Comparison of ENCODE assay signal across 18 cellular contexts in genomic region chr22:28892175-28892731, GRCh38. TPM values are rescaled to one million over a fixed set of nuclear protein-coding genes. Genes with fewer than 3 reads are reported as not detected.
DNase-seq lines count a peak whose midpoint lies in the region; ATAC-seq, FAIRE-seq and TF ChIP-seq lines count a peak whose summit lies in the region.
"Had no signal": no experiment of that assay in that cellular context is flagged by ENCODE, and none has a peak within 500 bp of the region (broad histone marks: within the 10 kb centered on the region; RNA-seq: fewer than 3 reads in every experiment).

No MANE protein-coding gene starts in this region.

- no peaks in the 10 kb centered on the region for H3K36me3 Mint-ChIP-seq in activated T-cell treated with anti-CD3 and anti-CD28 coated beads, Interleukin-2, amount 50 U/mL, for 24 hours (ENCODE audit: low read depth)
- no peaks in the 10 kb centered on the region for H3K36me3 Mint-ChIP-seq in activated T-cell treated with anti-CD3 and anti-CD28 coated beads, Interleukin-2, amount 50 U/mL, for 72 hours (ENCODE audit: insufficient read depth in 2 of 2)
- H3K36me3 Mint-ChIP-seq in activated naive CD8-positive, alpha-beta T cell treated with anti-CD3 and anti-CD28 coated beads, Interleukin-2, amount 50 U/mL, for 24 hours (ENCODE audit: low read depth): no peaks in the 10 kb centered on the region
- H3K36me3 Mint-ChIP-seq: CD4-positive, CD25-positive, alpha-beta regulatory T cell; naive B cell had no signal

- H4K20me1 ChIP-seq in hepatocyte (ENCODE audit: insufficient read depth, poor library complexity, severe bottlenecking): peaks cover 16% of the 10 kb centered on the region

- peak; percentile 28 for DNase-seq in activated T-cell treated with anti-CD3 and anti-CD28 coated beads, Interleukin-2, amount 50 U/mL, for 24 hours
- DNase-seq in activated T-cell treated with anti-CD3 and anti-CD28 coated beads, Interleukin-2, amount 50 U/mL, for 72 hours: no peak
- DNase-seq in NOMO-1 treated with DMSO at 0.1 percent for 48 hours (lab: John Stamatoyannopoulos, UW; ENCODE audit: unreplicated experiment) (peak; percentile 48), hepatocyte (ENCODE audit: low spot score) (peak; percentile 34), psoas muscle (no peak), RCC 7860 (ENCODE audit: low spot score) (no peak), NCI-H774 (lab: John Stamatoyannopoulos, UW) (no peak)
- no peak for DNase-seq in activated naive CD8-positive, alpha-beta T cell treated with anti-CD3 and anti-CD28 coated beads, Interleukin-2, amount 50 U/mL, for 24 hours
- DNase-seq: activated CD4-positive, alpha-beta T cell treated with anti-CD3 and anti-CD28 coated beads, Interleukin-2, amount 50 U/mL, for 48 hours; activated T-cell treated with anti-CD3 and anti-CD28 coated beads, Interleukin-2, amount 50 U/mL, for 4 hours; CD4-positive, CD25-positive, alpha-beta regulatory T cell; effector memory CD8-positive, alpha-beta T cell; Kasumi-1; naive B cell; NCI-H146; NCI-H510A had no signal

- no peak overlapping the region for H3K4me3 Mint-ChIP-seq in activated T-cell treated with anti-CD3 and anti-CD28 coated beads, Interleukin-2, amount 50 U/mL, for 24 hours
- H3K4me3 Mint-ChIP-seq in activated T-cell treated with anti-CD3 and anti-CD28 coated beads, Interleukin-2, amount 50 U/mL, for 72 hours: no peak overlapping the region
- no peak overlapping the region for H3K4me3 Mint-ChIP-seq in activated naive CD8-positive, alpha-beta T cell treated with anti-CD3 and anti-CD28 coated beads, Interleukin-2, amount 50 U/mL, for 24 hours
- H3K4me3 Mint-ChIP-seq: activated T-cell treated with anti-CD3 and anti-CD28 coated beads, Interleukin-2, amount 50 U/mL, for 4 hours; CD4-positive, CD25-positive, alpha-beta regulatory T cell; central memory CD8-positive, alpha-beta T cell; effector memory CD8-positive, alpha-beta T cell; naive B cell had no signal

- no peaks in the 10 kb centered on the region for H3K9me3 Mint-ChIP-seq in activated T-cell treated with anti-CD3 and anti-CD28 coated beads, Interleukin-2, amount 50 U/mL, for 24 hours
- no peaks in the 10 kb centered on the region for H3K9me3 Mint-ChIP-seq in activated T-cell treated with anti-CD3 and anti-CD28 coated beads, Interleukin-2, amount 50 U/mL, for 72 hours
- H3K9me3 Mint-ChIP-seq in activated naive CD8-positive, alpha-beta T cell treated with anti-CD3 and anti-CD28 coated beads, Interleukin-2, amount 50 U/mL, for 24 hours: no peaks in the 10 kb centered on the region
- H3K9me3 Mint-ChIP-seq: activated T-cell treated with anti-CD3 and anti-CD28 coated beads, Interleukin-2, amount 50 U/mL, for 4 hours; central memory CD8-positive, alpha-beta T cell; effector memory CD8-positive, alpha-beta T cell; naive B cell had no signal

- intact Hi-C loops in psoas muscle (cut with DNase I): no loop called here

- 48% methylated on average over 5 of the region's 5 CpGs for WGBS in hepatocyte (ENCODE audit: low lambda C conversion rate, missing lambda C conversion rate)
- WGBS in psoas muscle, 3 donors: 52 to 71% (median 60%) methylated on average over 5 of the region's 5 CpGs

- H3K27ac ChIP-seq in hepatocyte: no peak overlapping the region
- H3K27ac ChIP-seq in psoas muscle: peak overlapping the region; percentile 87
- H3K27ac ChIP-seq: SK-N-MC had no signal

- peaks cover 11% of the 10 kb centered on the region for H3K4me1 Mint-ChIP-seq in activated T-cell treated with anti-CD3 and anti-CD28 coated beads, Interleukin-2, amount 50 U/mL, for 24 hours (ENCODE audit: low read depth)
- peaks cover 24% of the 10 kb centered on the region for H3K4me1 Mint-ChIP-seq in activated T-cell treated with anti-CD3 and anti-CD28 coated beads, Interleukin-2, amount 50 U/mL, for 72 hours (ENCODE audit: low read depth)
- peaks cover 17% of the 10 kb centered on the region for H3K4me1 Mint-ChIP-seq in activated naive CD8-positive, alpha-beta T cell treated with anti-CD3 and anti-CD28 coated beads, Interleukin-2, amount 50 U/mL, for 24 hours
- H3K4me1 Mint-ChIP-seq: central memory CD8-positive, alpha-beta T cell had no signal

- H3K4me1 ChIP-seq in hepatocyte (ENCODE audit: insufficient read depth): peaks cover 18% of the 10 kb centered on the region
- peaks cover 34% of the 10 kb centered on the region for H3K4me1 ChIP-seq in psoas muscle

- no peak for ATAC-seq in activated T-cell treated with anti-CD3 and anti-CD28 coated beads, Interleukin-2, amount 50 U/mL, for 72 hours (replicated peaks in 1 of 2)
- ATAC-seq in psoas muscle: peak; percentile 79 to 90 (median 84)
- no peak for ATAC-seq in activated naive CD8-positive, alpha-beta T cell treated with anti-CD3 and anti-CD28 coated beads, Interleukin-2, amount 50 U/mL, for 24 hours
- ATAC-seq: activated T-cell treated with anti-CD3 and anti-CD28 coated beads, Interleukin-2, amount 50 U/mL, for 4 hours; effector memory CD8-positive, alpha-beta T cell had no signal

- no peak for TF ChIP-seq CTCF in hepatocyte (IDR thresholded peaks at IDR 0.05; ENCODE audit: poor library complexity)
- no peak for TF ChIP-seq CTCF in psoas muscle (IDR thresholded peaks at IDR 0.05)

- H3K9me3 ChIP-seq in hepatocyte (ENCODE audit: low read depth) (no peaks in the 10 kb centered on the region), psoas muscle (no peaks in the 10 kb centered on the region)

- no peaks in the 10 kb centered on the region for H3K36me3 ChIP-seq in hepatocyte (replicated peaks; ENCODE audit: insufficient read depth, low read depth)
- no peaks in the 10 kb centered on the region for H3K36me3 ChIP-seq in psoas muscle (ENCODE audit: insufficient read depth in 1 of 2, low read depth in 1 of 2)

- H2AFZ ChIP-seq in hepatocyte: no peak overlapping the region

- H3K4me3 ChIP-seq in hepatocyte (no peak overlapping the region), psoas muscle (peak overlapping the region; percentile 35)
- H3K4me3 ChIP-seq: SK-N-MC had no signal

- H3K4me2 ChIP-seq in hepatocyte: peak overlapping the region; percentile 26

- H3K27me3 ChIP-seq in hepatocyte (no peaks in the 10 kb centered on the region), psoas muscle (ENCODE audit: insufficient read depth in 3 of 3, low read length in 2 of 3) (no peaks in the 10 kb centered on the region)

- no peak overlapping the region for H3K27ac Mint-ChIP-seq in activated T-cell treated with anti-CD3 and anti-CD28 coated beads, Interleukin-2, amount 50 U/mL, for 24 hours
- no peak overlapping the region for H3K27ac Mint-ChIP-seq in activated T-cell treated with anti-CD3 and anti-CD28 coated beads, Interleukin-2, amount 50 U/mL, for 72 hours
- no peak overlapping the region for H3K27ac Mint-ChIP-seq in activated naive CD8-positive, alpha-beta T cell treated with anti-CD3 and anti-CD28 coated beads, Interleukin-2, amount 50 U/mL, for 24 hours
- H3K27ac Mint-ChIP-seq: effector memory CD8-positive, alpha-beta T cell had no signal

- H3K9me2 ChIP-seq in hepatocyte (replicated peaks; ENCODE audit: insufficient read depth): no peaks in the 10 kb centered on the region

- peaks cover 98% of the 10 kb centered on the region for H3K79me2 ChIP-seq in hepatocyte

- FAIRE-seq in RCC 7860 (lab: Jason Lieb, UNC): no peak

- H3K27me3 Mint-ChIP-seq in activated T-cell treated with anti-CD3 and anti-CD28 coated beads, Interleukin-2, amount 50 U/mL, for 24 hours: peaks cover 52% of the 10 kb centered on the region
- peaks cover 18% of the 10 kb centered on the region for H3K27me3 Mint-ChIP-seq in activated T-cell treated with anti-CD3 and anti-CD28 coated beads, Interleukin-2, amount 50 U/mL, for 72 hours (ENCODE audit: low read depth)
- peaks cover 19% of the 10 kb centered on the region for H3K27me3 Mint-ChIP-seq in activated naive CD8-positive, alpha-beta T cell treated with anti-CD3 and anti-CD28 coated beads, Interleukin-2, amount 50 U/mL, for 24 hours
- H3K27me3 Mint-ChIP-seq: central memory CD8-positive, alpha-beta T cell had no signal

RNA-seq across cellular contexts. Expression of gene ZNRF3, which starts 8.9 kb away (rescaled TPM):
- total RNA-seq in activated T-cell treated with anti-CD3 and anti-CD28 coated beads, Interleukin-2, amount 50 U/mL, for 72 hours: under 1 TPM; 0.86 to 0.94 TPM
- total RNA-seq in hepatocyte (7.9 and 8.9 TPM in 2 replicates), psoas muscle (1 to 10 TPM; 4.9 to 8.5 (median 7.4) TPM)
- polyA plus RNA-seq in hepatocyte (12.8 and 14.7 TPM in 2 replicates), psoas muscle (1 to 10 TPM; 2.2 to 4.8 (median 2.4) TPM)

Comparison
In these comparisons a context has a peak if more than half of its experiments do, and no peak if none do; other contexts are left out.
1. DNase-seq: peak in activated T-cell treated with anti-CD3 and anti-CD28 coated beads, Interleukin-2, amount 50 U/mL, for 24 hours (single experiment), NOMO-1 treated with DMSO at 0.1 percent for 48 hours (single experiment) and hepatocyte (single experiment); none in activated T-cell treated with anti-CD3 and anti-CD28 coated beads, Interleukin-2, amount 50 U/mL, for 72 hours (0 of 2), psoas muscle (0 of 2), activated naive CD8-positive, alpha-beta T cell treated with anti-CD3 and anti-CD28 coated beads, Interleukin-2, amount 50 U/mL, for 24 hours (single experiment), RCC 7860 (single experiment) and NCI-H774 (single experiment).
2. ATAC-seq: peak in psoas muscle (4 of 4); none in activated T-cell treated with anti-CD3 and anti-CD28 coated beads, Interleukin-2, amount 50 U/mL, for 72 hours (0 of 2) and activated naive CD8-positive, alpha-beta T cell treated with anti-CD3 and anti-CD28 coated beads, Interleukin-2, amount 50 U/mL, for 24 hours (single experiment).